In genomic region chr6:44342489-44342888, GRCh38 we compare ENCODE assay signal across 11 cellular contexts. TPM values are rescaled to one million over a fixed set of nuclear protein-coding genes. Genes with fewer than 3 reads are reported as not detected.
DNase-seq lines count a peak whose midpoint lies in the region; ATAC-seq and TF ChIP-seq lines count a peak whose summit lies in the region.
"Had no signal": no experiment of that assay in that cellular context is flagged by ENCODE, and none has a peak within 500 bp of the region (broad histone marks: within the 10 kb centered on the region; RNA-seq: fewer than 3 reads in every experiment).

Gene SPATS1 (plus strand): TSS chr6:44342650. CDS start chr6:44343096, 446 bp downstream.

- peaks cover 59% of the 10 kb centered on the region for H3K27me3 Mint-ChIP-seq in activated T-helper 1 cell treated with anti-CD3 and anti-CD28 coated beads, Interleukin-12 subunit alpha, Interleukin-12 subunit beta, Interleukin-2, Interleukin-4 antibody, amounts not matched to agents 30 ng/mL and 10 ng/mL and 1 ng/mL, durations not matched to agents 14 hours and 24 hours and 36 hours (ENCODE audit: insufficient read depth)

- peak within 1 kb of the TSS; percentile 6 for H3K9ac ChIP-seq in adipocyte (ENCODE audit: low read length)

- H3K9me3 ChIP-seq in adipocyte (ENCODE audit: control insufficient read depth, low read length) (no peaks in the 10 kb centered on the region), suprapubic skin (no peaks in the 10 kb centered on the region)

- H3K27me3 ChIP-seq in adipocyte (replicated peaks; ENCODE audit: control insufficient read depth, insufficient read depth, low read length) (peaks cover 38% of the 10 kb centered on the region), suprapubic skin (peaks cover 21% of the 10 kb centered on the region)

- 9% methylated on average over 21 of the region's 31 CpGs for WGBS in suprapubic skin

- H3K36me3 Mint-ChIP-seq in activated T-helper 1 cell treated with anti-CD3 and anti-CD28 coated beads, Interleukin-12 subunit alpha, Interleukin-12 subunit beta, Interleukin-2, Interleukin-4 antibody, amounts not matched to agents 30 ng/mL and 10 ng/mL and 1 ng/mL, durations not matched to agents 14 hours and 24 hours and 36 hours (ENCODE audit: low read depth): no peaks in the 10 kb centered on the region

- H3K4me1 Mint-ChIP-seq in activated T-helper 1 cell treated with anti-CD3 and anti-CD28 coated beads, Interleukin-12 subunit alpha, Interleukin-12 subunit beta, Interleukin-2, Interleukin-4 antibody, amounts not matched to agents 30 ng/mL and 10 ng/mL and 1 ng/mL, durations not matched to agents 14 hours and 24 hours and 36 hours (ENCODE audit: low read depth): peaks cover 7% of the 10 kb centered on the region

- H3K4me1 ChIP-seq in adipocyte (ENCODE audit: control insufficient read depth, insufficient read depth, low read length) (peaks cover 9% of the 10 kb centered on the region), suprapubic skin (peaks cover 13% of the 10 kb centered on the region)

- no peak for ATAC-seq in HG02885 (IDR thresholded peaks at IDR 0.05; ENCODE audit: poor library complexity, unreplicated experiment)

- no peak for TF ChIP-seq POLR2A in suprapubic skin (IDR thresholded peaks at IDR 0.05)

- H3K9me3 Mint-ChIP-seq in activated T-helper 1 cell treated with anti-CD3 and anti-CD28 coated beads, Interleukin-12 subunit alpha, Interleukin-12 subunit beta, Interleukin-2, Interleukin-4 antibody, amounts not matched to agents 30 ng/mL and 10 ng/mL and 1 ng/mL, durations not matched to agents 14 hours and 24 hours and 36 hours: no peaks in the 10 kb centered on the region

- TF ChIP-seq CTCF in suprapubic skin (IDR thresholded peaks at IDR 0.05): no peak

- intact Hi-C loops in activated T-helper 1 cell treated with anti-CD3 and anti-CD28 coated beads, Interleukin-12 subunit alpha, Interleukin-12 subunit beta, Interleukin-2, Interleukin-4 antibody, amounts not matched to agents 30 ng/mL and 10 ng/mL and 1 ng/mL, durations not matched to agents 14 hours and 24 hours and 36 hours (cut with micrococcal nuclease): no loop called here

- H3K4me3 ChIP-seq in adipocyte (ENCODE audit: low read length): peak within 1 kb of the TSS; percentile 63
- peak within 1 kb of the TSS; percentile 34 for H3K4me3 ChIP-seq in suprapubic skin

- TF ChIP-seq EP300 in suprapubic skin (IDR thresholded peaks at IDR 0.05): no peak

- no peak within 1 kb of the TSS for H3K27ac Mint-ChIP-seq in activated T-helper 1 cell treated with anti-CD3 and anti-CD28 coated beads, Interleukin-12 subunit alpha, Interleukin-12 subunit beta, Interleukin-2, Interleukin-4 antibody, amounts not matched to agents 30 ng/mL and 10 ng/mL and 1 ng/mL, durations not matched to agents 14 hours and 24 hours and 36 hours

- no peak within 1 kb of the TSS for H3K4me3 Mint-ChIP-seq in activated T-helper 1 cell treated with anti-CD3 and anti-CD28 coated beads, Interleukin-12 subunit alpha, Interleukin-12 subunit beta, Interleukin-2, Interleukin-4 antibody, amounts not matched to agents 30 ng/mL and 10 ng/mL and 1 ng/mL, durations not matched to agents 14 hours and 24 hours and 36 hours

- H3K36me3 ChIP-seq in adipocyte (ENCODE audit: control insufficient read depth, insufficient read depth, low read length, severe bottlenecking) (no peaks in the 10 kb centered on the region), suprapubic skin (no peaks in the 10 kb centered on the region)

- H3K27ac ChIP-seq in suprapubic skin: no peak within 1 kb of the TSS

- peak; percentile 70 for DNase-seq in NCI-H2227 (lab: John Stamatoyannopoulos, UW; ENCODE audit: unreplicated experiment)
- no peak for DNase-seq in NCI-H2227 treated with DMSO at 0.1 percent for 48 hours (lab: John Stamatoyannopoulos, UW)
- peak; percentile 57 for DNase-seq in adipocyte (ENCODE audit: low read depth)
- peak; percentile 6 for DNase-seq in iris pigment epithelial cell (ENCODE audit: low read depth)
- DNase-seq in suprapubic skin (ENCODE audit: low spot score in 2 of 2): no peak
- no peak for DNase-seq in activated naive CD4-positive, alpha-beta T cell treated with Interleukin-2 at 50 U/mL for 16 hours
- no peak for DNase-seq in activated T-helper 1 cell treated with anti-CD3 and anti-CD28 coated beads, Interleukin-12 subunit alpha, Interleukin-12 subunit beta, Interleukin-2, Interleukin-4 antibody, amounts not matched to agents 30 ng/mL and 10 ng/mL and 1 ng/mL, durations not matched to agents 14 hours and 24 hours and 36 hours (ENCODE audit: low spot score)
- DNase-seq: effector memory CD4-positive, alpha-beta T cell; stimulated activated CD4-positive, alpha-beta T cell treated with anti-CD3 and anti-CD28 coated beads, Interleukin-4, amount 100 ng/mL, for 24 hours had no signal

RNA-seq across cellular contexts. Expression of gene SPATS1, which starts in this region (rescaled TPM):
- not detected for total RNA-seq in suprapubic skin
- not detected in 2 replicates for total RNA-seq in activated T-helper 1 cell treated with anti-CD3 and anti-CD28 coated beads, Interleukin-12 subunit alpha, Interleukin-12 subunit beta, Interleukin-2, Interleukin-4 antibody, amounts not matched to agents 30 ng/mL and 10 ng/mL and 1 ng/mL, durations not matched to agents 14 hours and 24 hours and 36 hours
- total RNA-seq: lung microvascular endothelial cell had no signal

Comparison
In these comparisons a context has a peak if more than half of its experiments do, and no peak if none do; other contexts are left out.
1. DNase-seq: peak in NCI-H2227 (single experiment), adipocyte (single experiment) and iris pigment epithelial cell (single experiment); none in NCI-H2227 treated with DMSO at 0.1 percent for 48 hours (single experiment), suprapubic skin (0 of 2), activated naive CD4-positive, alpha-beta T cell treated with Interleukin-2 at 50 U/mL for 16 hours (single experiment) and activated T-helper 1 cell treated with anti-CD3 and anti-CD28 coated beads, Interleukin-12 subunit alpha, Interleukin-12 subunit beta, Interleukin-2, Interleukin-4 antibody, amounts not matched to agents 30 ng/mL and 10 ng/mL and 1 ng/mL, durations not matched to agents 14 hours and 24 hours and 36 hours (single experiment).